Comparison of ENCODE assay signal across 17 cellular contexts in genomic region chr6:93243379-93243778, GRCh38.
A peak's percentile ranks its signal among the peaks of the same experiment; 100 is the strongest.
DNase-seq lines count a peak whose midpoint lies in the region; TF ChIP-seq lines count a peak whose summit lies in the region.
"Had no signal": no experiment of that assay in that cellular context is flagged by ENCODE, and none has a peak within 500 bp of the region (broad histone marks: within the 10 kb centered on the region; RNA-seq: fewer than 3 reads in every experiment).

No MANE protein-coding gene starts in this region.

- H3K27me3 ChIP-seq in parathyroid adenoma (ENCODE audit: control insufficient read depth, insufficient read depth, low read length), result no peaks in the 10 kb centered on the region
- H3K27me3 ChIP-seq: BLaER1 had no signal

- H2AFZ ChIP-seq in parathyroid adenoma, result no peak overlapping the region
- H2AFZ ChIP-seq: GM23248 had no signal

- H3K4me1 ChIP-seq in parathyroid adenoma, result peaks cover 30% of the 10 kb centered on the region
- H3K4me1 ChIP-seq: BLaER1, Caco-2 had no signal

- H3K36me3 ChIP-seq in parathyroid adenoma (ENCODE audit: control insufficient read depth, insufficient read depth, low read length), result no peaks in the 10 kb centered on the region
- H3K36me3 ChIP-seq: BLaER1 had no signal

- H3K9me3 ChIP-seq in parathyroid adenoma (ENCODE audit: control insufficient read depth, low read length), result no peaks in the 10 kb centered on the region
- H3K9me3 ChIP-seq: BLaER1, Caco-2 had no signal

- no peak overlapping the region for H3K9ac ChIP-seq in parathyroid adenoma
- H3K9ac ChIP-seq: BLaER1, GM23248 had no signal

- H3K79me2 ChIP-seq in parathyroid adenoma, result no peaks in the 10 kb centered on the region

- TF ChIP-seq CTCF in parathyroid adenoma (IDR thresholded peaks at IDR 0.05) (no peak), coronary artery (IDR thresholded peaks at IDR 0.05) (no peak)

- H3K4me3 ChIP-seq in parathyroid adenoma (ENCODE audit: low read depth, low read length), result no peak overlapping the region
- H3K4me3 ChIP-seq in coronary artery, result no peak overlapping the region
- H3K4me3 ChIP-seq: BLaER1, GM23248 had no signal

- H3K4me2 ChIP-seq in parathyroid adenoma (ENCODE audit: low read length), result no peak overlapping the region
- H3K4me2 ChIP-seq: BLaER1 had no signal

- DNase-seq in NCI-H1105 treated with DMSO at 0.1 percent for 48 hours (lab: John Stamatoyannopoulos, UW), result peak; percentile 34
- DNase-seq in NCI-H1105 (lab: John Stamatoyannopoulos, UW), result no peak
- peak; percentile 35 for DNase-seq in NCI-H146 treated with DMSO at 0.1 percent for 48 hours (lab: John Stamatoyannopoulos, UW; ENCODE audit: unreplicated experiment)
- no peak for DNase-seq in coronary artery (ENCODE audit: low spot score)
- DNase-seq in cerebellum (ENCODE audit: low spot score), result no peak
- DNase-seq: Caco-2; CD4-positive, CD25-positive, alpha-beta regulatory T cell; CD8-positive, alpha-beta T cell; DMS153; DND-41; GM23248; H7; HCEC 1CT had no signal

- H3K27ac ChIP-seq in parathyroid adenoma (peak overlapping the region; percentile 16), coronary artery (no peak overlapping the region)
- H3K27ac ChIP-seq: 22Rv1, BLaER1, C4-2B, GM23248 had no signal

Comparison
In these comparisons a context has a peak if more than half of its experiments do, and no peak if none do; other contexts are left out.
1. DNase-seq: peak in NCI-H1105 treated with DMSO at 0.1 percent for 48 hours (single experiment) and NCI-H146 treated with DMSO at 0.1 percent for 48 hours (single experiment); none in NCI-H1105 (single experiment), coronary artery (single experiment) and cerebellum (single experiment).